21 cellular contexts compared by ENCODE assay signal in the genomic region with DNA sequence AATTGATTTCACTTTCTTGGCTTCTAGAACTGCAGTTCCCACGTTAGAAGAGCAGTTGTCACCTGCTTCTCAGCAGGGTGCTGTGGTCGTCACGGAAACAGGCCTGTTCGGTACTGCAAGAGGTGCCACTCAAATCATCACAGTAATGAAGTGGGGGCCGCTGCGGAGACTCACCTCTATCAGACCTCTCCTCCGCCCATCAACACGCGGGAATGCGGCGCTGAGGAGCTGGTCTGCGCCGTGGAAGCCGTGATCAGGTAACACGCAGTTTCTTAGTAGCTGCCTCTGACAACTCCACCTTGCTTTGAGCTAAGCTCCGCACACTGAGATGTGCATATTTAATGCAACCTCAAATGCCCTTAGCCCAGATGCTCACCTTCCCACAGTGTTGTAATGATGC.
"Had no signal": no experiment of that assay in that cellular context is flagged by ENCODE, and none has a peak within 500 bp of the region (broad histone marks: within the 10 kb centered on the region; RNA-seq: fewer than 3 reads in every experiment).

No MANE protein-coding gene starts in this region.

- FAIRE-seq: bronchial epithelial cell, keratinocyte had no signal

- DNase-seq: activated CD4-positive, alpha-beta T cell treated with anti-CD3 and anti-CD28 coated beads for 4 hours; activated CD4-positive, alpha-beta T cell treated with anti-CD3 and anti-CD28 coated beads, Interleukin-2, amount 50 U/mL, for 4 hours; activated naive CD4-positive, alpha-beta T cell; activated T-cell treated with anti-CD3 and anti-CD28 coated beads for 4 hours; activated T-cell treated with anti-CD3 and anti-CD28 coated beads, Interleukin-2, amount 50 U/mL, for 72 hours; cerebellar nuclear complex; dorsolateral prefrontal cortex; effector memory CD4-positive, alpha-beta T cell; gastrocnemius medialis; hippocampal formation; left cardiac atrium; naive B cell; occipital lobe; psoas muscle; stimulated activated CD4-positive, alpha-beta T cell treated with anti-CD3 and anti-CD28 coated beads, Interleukin-1b, Interleukin-23, amount 100 ng/mL, for 48 hours; stimulated activated CD4-positive, alpha-beta T cell treated with anti-CD3 and anti-CD28 coated beads, Interleukin-4, amount 100 ng/mL, for 4 hours; stimulated activated CD8-positive, alpha-beta memory T cell treated with anti-CD3 and anti-CD28 coated beads, Interleukin-4, amount 100 ng/mL, for 48 hours; stimulated activated naive CD8-positive, alpha-beta T cell treated with anti-CD3 and anti-CD28 coated beads, Interleukin-15, amount 100 ng/mL, for 72 hours; thyroid gland had no signal
